8 cellular contexts compared by ENCODE assay signal in genomic region chr19:9584073-9584833, GRCh38. TPM values are rescaled to one million over a fixed set of nuclear protein-coding genes. Genes with fewer than 3 reads are reported as not detected.
DNase-seq lines count a peak whose midpoint lies in the region; ATAC-seq and TF ChIP-seq lines count a peak whose summit lies in the region.

TSS of gene ZNF121 (minus strand) at chr19:9584504. CDS start at chr19:9568097, 16,407 bp downstream.

- peaks cover 0 to 31% (median 6%) of the 10 kb centered on the region in 6 donors for H3K36me3 ChIP-seq in spleen

- no peak for TF ChIP-seq POLR2A in spleen (IDR thresholded peaks at IDR 0.05)

- H3K27me3 Mint-ChIP-seq in activated B cell treated with CpG ODN at 0.5 μM for 24 hours (peaks cover 6% of the 10 kb centered on the region), immature natural killer cell (ENCODE audit: low read depth in 3 of 3) (peaks cover 5 to 21% (median 12%) of the 10 kb centered on the region in 3 donors)

- H3K9me3 ChIP-seq in spleen, result peaks cover 4 to 32% (median 20%) of the 10 kb centered on the region in 8 donors

- peak within 1 kb of the TSS; percentile 80 for H3K27ac ChIP-seq in 22Rv1
- H3K27ac ChIP-seq in spleen, result peak within 1 kb of the TSS; percentile 87 to 96 (median 92)

- H3K4me3 ChIP-seq in cardiac fibroblast (replicated peaks in 1 of 2; ENCODE audit: low read depth in 2 of 2, low read length in 2 of 2) (peak within 1 kb of the TSS; percentile 88 to 90), spleen (peak within 1 kb of the TSS; percentile 68 to 92 (median 85))

- 0 to 1% (median 1%) methylated on average over 30 to 51 of the region's 51 CpGs for WGBS in spleen, 5 donors

- peaks cover 19 to 53% (median 28%) of the 10 kb centered on the region in 6 donors for H3K4me1 ChIP-seq in spleen

- H3K27me3 ChIP-seq in spleen (replicated peaks in 1 of 7), result peaks cover 0 to 14% (median 0%) of the 10 kb centered on the region in 7 donors

- no peak for TF ChIP-seq CTCF in 22Rv1 (IDR thresholded peaks at IDR 0.05)
- TF ChIP-seq CTCF in activated B cell treated with CpG ODN at 0.5 μM for 24 hours (IDR thresholded peaks at IDR 0.05), result no peak
- no peak for TF ChIP-seq CTCF in cardiac fibroblast (IDR thresholded peaks at IDR 0.05; ENCODE audit: low read depth, low read length)
- TF ChIP-seq CTCF in spleen (IDR thresholded peaks at IDR 0.05 in 8 of 11, conservative IDR thresholded peaks at IDR 0.05 in 3 of 11), result peak in 1 of 11 experiments; percentile 5

- H3K4me3 Mint-ChIP-seq in activated B cell treated with CpG ODN at 0.5 μM for 24 hours (peak within 1 kb of the TSS; percentile 95), immature natural killer cell (peak within 1 kb of the TSS; percentile 87 to 96 (median 94))

- intact Hi-C loops in activated B cell treated with CpG ODN at 0.5 μM for 24 hours (cut with micrococcal nuclease), result loop anchor here (1.0 to 10.0 kb wide), 7 partner anchors 37 to 444 kb away; partner anchors contain the start of genes FBXL12, ZNF266, ZNF317 and ZNF426
- intact Hi-C loops in spleen (cut with DNase I; ENCODE audit: low total_unique reads), result loop anchor here (10.0 kb wide), 1 partner anchor 269 kb away; no protein-coding TSS in a partner anchor

- DNase-seq in NCI-H2196 treated with DMSO at 0.1 percent for 48 hours (lab: John Stamatoyannopoulos, UW; ENCODE audit: unreplicated experiment) (peak; percentile 75), activated B cell treated with CpG ODN at 0.5 μM for 24 hours (peak; percentile 80), cardiac fibroblast (ENCODE audit: low read depth in 2 of 2) (peak; percentile 80 to 81), immature natural killer cell (peak; percentile 77 to 81 (median 80)), spleen (peak; percentile 94)

- H3K36me3 Mint-ChIP-seq in activated B cell treated with CpG ODN at 0.5 μM for 24 hours (ENCODE audit: low read depth), result peaks cover 30% of the 10 kb centered on the region
- H3K36me3 Mint-ChIP-seq in immature natural killer cell, result no peaks in the 10 kb centered on the region

- H3K9me3 Mint-ChIP-seq in activated B cell treated with CpG ODN at 0.5 μM for 24 hours (peaks cover 2% of the 10 kb centered on the region), immature natural killer cell (no peaks in the 10 kb centered on the region)

- ATAC-seq in GM18520 (IDR thresholded peaks at IDR 0.05; ENCODE audit: unreplicated experiment) (peak; percentile 79), HG03095 (IDR thresholded peaks at IDR 0.05; ENCODE audit: unreplicated experiment) (peak; percentile 68), activated B cell treated with CpG ODN at 0.5 μM for 24 hours (ENCODE audit: low read depth) (peak; percentile 84)

- CTCF ChIA-PET in activated B cell treated with CpG ODN at 0.5 μM for 24 hours (lab: Charles Lee), result interaction anchor here (1.0 to 1.4 kb wide), 3 partner anchors 41 to 379 kb away, joined by 3 to 5 read pairs (median 3); no protein-coding TSS in a partner anchor

- H3K27ac Mint-ChIP-seq in activated B cell treated with CpG ODN at 0.5 μM for 24 hours (peak within 1 kb of the TSS; percentile 94), immature natural killer cell (peak within 1 kb of the TSS; percentile 90 to 98 (median 97))

- POLR2A ChIA-PET in activated B cell treated with CpG ODN at 0.5 μM for 24 hours (lab: Charles Lee), result interaction anchor here (1.3 kb wide), 1 partner anchor 235 kb away, joined by 7 read pairs; the partner anchor contains the start of gene FBXL12

- peaks cover 46% of the 10 kb centered on the region for H3K4me1 Mint-ChIP-seq in activated B cell treated with CpG ODN at 0.5 μM for 24 hours
- peaks cover 44 to 47% of the 10 kb centered on the region in 2 donors for H3K4me1 Mint-ChIP-seq in immature natural killer cell

RNA-seq across cellular contexts. Expression of gene ZNF121, which starts in this region (rescaled TPM):
- total RNA-seq in activated B cell treated with CpG ODN at 0.5 μM for 24 hours (53.7 and 57.0 TPM in 2 replicates), spleen (10 to 100 TPM; 27.7 to 44.8 (median 35.0) TPM)
- polyA plus RNA-seq in immature natural killer cell (1 to 10 TPM; 2.2 to 7.3 (median 5.4) TPM), spleen (1 to 10 TPM; 5.5 to 9.1 (median 8.2) TPM)

Comparison
In these comparisons a context has a peak if more than half of its experiments do, and no peak if none do; other contexts are left out.
1. Peak in every context shown above with its lines: DNase-seq, ATAC-seq, H3K4me3 ChIP-seq and H3K27ac ChIP-seq.